Comparison of ENCODE assay signal across 26 cellular contexts in the genomic region with DNA sequence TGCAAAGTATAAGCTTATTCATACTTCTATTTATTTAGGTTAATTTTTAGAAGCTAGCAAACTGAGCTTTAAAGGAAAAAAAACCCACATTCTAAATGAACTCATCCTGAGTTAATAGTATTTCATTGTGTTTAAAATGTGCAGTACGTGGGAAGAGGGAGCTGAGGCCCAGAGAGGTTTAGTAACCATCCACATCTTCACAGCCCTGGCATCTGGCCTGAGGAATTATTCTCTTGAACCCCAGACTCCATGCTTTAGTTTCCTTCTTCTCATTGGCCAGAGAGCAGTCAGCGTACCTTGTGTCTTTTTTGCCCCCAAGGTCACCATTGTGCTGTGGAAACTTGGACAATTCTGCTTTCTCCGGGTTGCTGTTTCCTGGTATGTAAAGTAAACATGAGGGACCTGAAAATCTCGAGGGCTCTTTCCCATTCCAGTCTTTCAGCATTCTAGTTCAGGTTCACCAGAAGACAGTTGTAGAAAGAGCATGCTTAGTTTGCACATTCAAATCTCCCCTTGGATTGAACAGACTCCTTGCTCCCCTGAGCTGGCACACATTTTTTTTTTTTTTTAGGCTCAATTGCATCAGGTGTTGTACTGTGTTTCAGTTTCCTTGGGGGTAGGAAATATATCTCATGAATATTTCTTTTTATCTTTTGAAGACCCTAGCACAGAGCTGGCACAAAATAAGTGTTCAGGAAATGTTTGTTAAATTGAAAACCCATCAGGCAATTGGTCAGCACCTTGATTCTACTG.
"Had no signal": no experiment of that assay in that cellular context is flagged by ENCODE, and none has a peak within 500 bp of the region (broad histone marks: within the 10 kb centered on the region; RNA-seq: fewer than 3 reads in every experiment).

No MANE protein-coding gene starts in this region.

- H3K27me3 ChIP-seq: right lobe of liver, stomach, transverse colon, vagina had no signal

- H3K27ac Mint-ChIP-seq: activated CD4-positive, alpha-beta memory T cell treated with anti-CD3 and anti-CD28 coated beads for 36 hours; activated naive CD8-positive, alpha-beta T cell treated with anti-CD3 and anti-CD28 coated beads, Interleukin-2, amount 50 U/mL, for 24 hours; activated T-helper 1 cell treated with anti-CD3 and anti-CD28 coated beads, Interleukin-12 subunit alpha, Interleukin-12 subunit beta, Interleukin-2, Interleukin-4 antibody, amounts not matched to agents 30 ng/mL and 10 ng/mL and 1 ng/mL, durations not matched to agents 14 hours and 24 hours and 36 hours; stimulated activated memory B cell treated with anti-CD40 and anti-IgM and Interleukin-4, amounts not matched to agents 10 μg/mL and 1 μg/mL and 100 μg/mL, for 72 hours had no signal

- H3K36me3 Mint-ChIP-seq: activated CD4-positive, alpha-beta memory T cell treated with anti-CD3 and anti-CD28 coated beads for 36 hours; stimulated activated memory B cell treated with anti-CD40 and anti-IgM and Interleukin-4, amounts not matched to agents 10 μg/mL and 1 μg/mL and 100 μg/mL, for 72 hours had no signal

- H3K27ac ChIP-seq: coronary artery, esophagus squamous epithelium, gastrocnemius medialis, right lobe of liver, skin epidermis, stomach, suprapubic skin, transverse colon, vagina had no signal

- ATAC-seq: activated naive CD8-positive, alpha-beta T cell treated with anti-CD3 and anti-CD28 coated beads, Interleukin-2, amount 50 U/mL, for 24 hours; gastrocnemius medialis; left ventricle myocardium superior; mucosa of descending colon; right lobe of liver; stimulated activated memory B cell treated with anti-CD40 and anti-IgM and Interleukin-4, amounts not matched to agents 10 μg/mL and 1 μg/mL and 100 μg/mL, for 72 hours had no signal

- H3K4me3 Mint-ChIP-seq: activated CD4-positive, alpha-beta memory T cell treated with anti-CD3 and anti-CD28 coated beads for 36 hours; activated naive CD8-positive, alpha-beta T cell treated with anti-CD3 and anti-CD28 coated beads, Interleukin-2, amount 50 U/mL, for 24 hours; activated T-helper 1 cell treated with anti-CD3 and anti-CD28 coated beads, Interleukin-12 subunit alpha, Interleukin-12 subunit beta, Interleukin-2, Interleukin-4 antibody, amounts not matched to agents 30 ng/mL and 10 ng/mL and 1 ng/mL, durations not matched to agents 14 hours and 24 hours and 36 hours; stimulated activated memory B cell treated with anti-CD40 and anti-IgM and Interleukin-4, amounts not matched to agents 10 μg/mL and 1 μg/mL and 100 μg/mL, for 72 hours had no signal

- H3K36me3 ChIP-seq: esophagus squamous epithelium, gastrocnemius medialis, right lobe of liver, stomach, suprapubic skin, transverse colon, vagina had no signal

- H3K4me3 ChIP-seq: coronary artery, esophagus squamous epithelium, gastrocnemius medialis, mucosa of descending colon, right lobe of liver, skin epidermis, stomach, suprapubic skin, transverse colon, vagina had no signal

- H3K4me1 Mint-ChIP-seq: activated naive CD8-positive, alpha-beta T cell treated with anti-CD3 and anti-CD28 coated beads, Interleukin-2, amount 50 U/mL, for 24 hours; stimulated activated memory B cell treated with anti-CD40 and anti-IgM and Interleukin-4, amounts not matched to agents 10 μg/mL and 1 μg/mL and 100 μg/mL, for 72 hours had no signal

- DNase-seq: activated CD4-positive, alpha-beta memory T cell treated with anti-CD3 and anti-CD28 coated beads for 36 hours; activated CD4-positive, alpha-beta T cell treated with anti-CD3 and anti-CD28 coated beads for 4 hours; activated CD4-positive, CD25-positive, alpha-beta regulatory T cell; activated gamma-delta T cell; activated naive CD4-positive, alpha-beta T cell treated with anti-CD3 and anti-CD28 coated beads, Interleukin-2, amount 50 U/mL, for 16 hours; activated naive CD8-positive, alpha-beta T cell treated with anti-CD3 and anti-CD28 coated beads, Interleukin-2, amount 50 U/mL, for 24 hours; cerebellar nuclear complex; esophagus squamous epithelium; gastrocnemius medialis; hippocampal formation; kidney glomerular epithelial cell; left ventricle myocardium superior; mesendoderm; mucosa of descending colon; posterior cingulate gyrus; right lobe of liver; stimulated activated CD4-positive, alpha-beta T cell treated with anti-CD3 and anti-CD28 coated beads, Interleukin-2, amount 100 ng/mL, for 24 hours; stomach; T-helper 9 cell; transverse colon had no signal

- H3K9me3 ChIP-seq: esophagus squamous epithelium, gastrocnemius medialis, mucosa of descending colon, right lobe of liver, stomach, suprapubic skin, transverse colon, vagina had no signal

- H3K4me1 ChIP-seq: gastrocnemius medialis, right lobe of liver, suprapubic skin, transverse colon, vagina had no signal

- H3K9me3 Mint-ChIP-seq: activated CD4-positive, alpha-beta memory T cell treated with anti-CD3 and anti-CD28 coated beads for 36 hours; activated naive CD8-positive, alpha-beta T cell treated with anti-CD3 and anti-CD28 coated beads, Interleukin-2, amount 50 U/mL, for 24 hours; activated T-helper 1 cell treated with anti-CD3 and anti-CD28 coated beads, Interleukin-12 subunit alpha, Interleukin-12 subunit beta, Interleukin-2, Interleukin-4 antibody, amounts not matched to agents 30 ng/mL and 10 ng/mL and 1 ng/mL, durations not matched to agents 14 hours and 24 hours and 36 hours had no signal
